8 cellular contexts compared by ENCODE assay signal in genomic region chr12:119036878-119037493, GRCh38. TPM values are rescaled to one million over a fixed set of nuclear protein-coding genes. Genes with fewer than 3 reads are reported as not detected.
DNase-seq lines count a peak whose midpoint lies in the region; ATAC-seq, FAIRE-seq and TF ChIP-seq lines count a peak whose summit lies in the region.

No MANE protein-coding gene starts in this region.

- H4K20me1 ChIP-seq in OCI-LY1 (ENCODE audit: insufficient read depth, low read length), result no peaks in the 10 kb centered on the region

- H3K9ac ChIP-seq in OCI-LY1 (ENCODE audit: low read length), result no peak overlapping the region

- FAIRE-seq in frontal cortex (lab: Jason Lieb, UNC), result no peak

- no peaks in the 10 kb centered on the region for H3K79me2 ChIP-seq in OCI-LY1 (ENCODE audit: insufficient read depth, low read length)

- DNase-seq in GM12865 (ENCODE audit: low read depth), result peak; percentile 34
- no peak for DNase-seq in foreskin fibroblast
- DNase-seq in stomach, result peak; percentile 31
- no peak for DNase-seq in frontal cortex (ENCODE audit: low spot score in 2 of 2)

- no peaks in the 10 kb centered on the region for H3K9me3 ChIP-seq in OCI-LY1 (ENCODE audit: low read length)
- no peaks in the 10 kb centered on the region for H3K9me3 ChIP-seq in stomach

- TF ChIP-seq CTCF in C4-2B (conservative IDR thresholded peaks at IDR 0.05) (peak; percentile 78), GM12865 (IDR thresholded peaks at IDR 0.05; ENCODE audit: insufficient read depth, low read depth, low read length, missing control alignments) (peak; percentile 59), OCI-LY1 (IDR thresholded peaks at IDR 0.05; ENCODE audit: low read length) (peak; percentile 74), foreskin fibroblast (IDR thresholded peaks at IDR 0.05; ENCODE audit: low read depth, low read length) (peak; percentile 35), stomach (IDR thresholded peaks at IDR 0.05) (peak in 4 of 7 experiments; percentile 22 to 63 (median 42))

- intact Hi-C loops in stomach (cut with DNase I; ENCODE audit: low total_unique reads), result no loop called here

- TF ChIP-seq POLR2A in stomach (IDR thresholded peaks at IDR 0.05), result no peak

- H3K4me2 ChIP-seq in OCI-LY1 (ENCODE audit: low read length), result no peak overlapping the region

- no peak overlapping the region for H3K27ac ChIP-seq in C4-2B
- H3K27ac ChIP-seq in OCI-LY1 (ENCODE audit: low read depth, low read length, poor library complexity, severe bottlenecking), result no peak overlapping the region
- H3K27ac ChIP-seq in stomach, result no peak overlapping the region

- no peaks in the 10 kb centered on the region for H3K36me3 ChIP-seq in OCI-LY1 (ENCODE audit: insufficient read depth, low read length)
- no peaks in the 10 kb centered on the region for H3K36me3 ChIP-seq in stomach

- TF ChIP-seq EP300 in stomach (IDR thresholded peaks at IDR 0.05), result no peak

- no peaks in the 10 kb centered on the region for H3K9me2 ChIP-seq in OCI-LY1 (ENCODE audit: low read depth, low read length)

- H3K4me1 ChIP-seq in OCI-LY1 (ENCODE audit: insufficient read depth, low read length, severe bottlenecking) (no peaks in the 10 kb centered on the region), stomach (no peaks in the 10 kb centered on the region)

- H3K4me3 ChIP-seq in GM12865 (ENCODE audit: low read depth, low read length), result no peak overlapping the region
- no peak overlapping the region for H3K4me3 ChIP-seq in OCI-LY1 (ENCODE audit: low read depth, low read length, poor library complexity, severe bottlenecking)
- H3K4me3 ChIP-seq in foreskin fibroblast (ENCODE audit: low read depth in 1 of 2, low read length in 2 of 2), result no peak overlapping the region
- H3K4me3 ChIP-seq in stomach, result no peak overlapping the region

- H3F3A ChIP-seq in OCI-LY1 (ENCODE audit: insufficient read depth, low read length), result no peaks in the 10 kb centered on the region

- H3K27me3 ChIP-seq in OCI-LY1 (ENCODE audit: insufficient read depth, low read length) (no peaks in the 10 kb centered on the region), stomach (peaks cover 0 to 11% (median 0%) of the 10 kb centered on the region in 3 donors)

- 34 to 44% (median 37%) methylated on average over 13 of the region's 13 CpGs for WGBS in stomach, 5 donors

- ATAC-seq in GM21619 (IDR thresholded peaks at IDR 0.05; ENCODE audit: unreplicated experiment) (no peak), GM18867 (IDR thresholded peaks at IDR 0.05; ENCODE audit: unreplicated experiment) (no peak)

- H2AFZ ChIP-seq in OCI-LY1 (ENCODE audit: low read length), result no peak overlapping the region

RNA-seq across cellular contexts. Expression of gene SRRM4, which starts 55.6 kb away (rescaled TPM):
- total RNA-seq in stomach (1 to 10 TPM in 1 of 5 donors, under 1 TPM in 2, not detected in 2; 0.18 to 2.6 (median 0.45) TPM), frontal cortex (5.7 TPM)
- under 1 TPM; 0.05 to 0.25 (median 0.15) TPM for polyA plus RNA-seq in stomach

Comparison
In these comparisons a context has a peak if more than half of its experiments do, and no peak if none do; other contexts are left out.
1. DNase-seq: peak in GM12865 (single experiment) and stomach (single experiment); none in foreskin fibroblast (0 of 2) and frontal cortex (0 of 2).
2. Peak in every context shown above with its lines, with median percentiles within 50 percentile points of each other: CTCF ChIP-seq.